Comparison of ENCODE assay signal across 25 cellular contexts in genomic region chr11:130877532-130877931, GRCh38. TPM values are rescaled to one million over a fixed set of nuclear protein-coding genes. Genes with fewer than 3 reads are reported as not detected.
DNase-seq lines count a peak whose midpoint lies in the region; ATAC-seq, FAIRE-seq and TF ChIP-seq lines count a peak whose summit lies in the region.
"Had no signal": no experiment of that assay in that cellular context is flagged by ENCODE, and none has a peak within 500 bp of the region (broad histone marks: within the 10 kb centered on the region; RNA-seq: fewer than 3 reads in every experiment).

No MANE protein-coding gene starts in this region.

- CTCF ChIA-PET in activated naive CD4-positive, alpha-beta T cell treated with anti-CD3 and anti-CD28 coated beads, Interleukin-2, amount 10 ng/mL, durations not matched to agents 7 days and 5 days (lab: Charles Lee), result interaction anchor here (1.0 to 5.6 kb wide), 2 partner anchors 15 to 447 kb away, joined by 3 to 24 read pairs; no protein-coding TSS in a partner anchor

- peaks cover 0 to 1% (median 0%) of the 10 kb centered on the region in 7 donors for H3K9me3 Mint-ChIP-seq in CD4-positive, CD25-positive, alpha-beta regulatory T cell
- no peaks in the 10 kb centered on the region for H3K9me3 Mint-ChIP-seq in activated naive CD4-positive, alpha-beta T cell treated with anti-CD3 and anti-CD28 coated beads, Interleukin-2, amount 10 ng/mL, durations not matched to agents 7 days and 5 days
- no peaks in the 10 kb centered on the region for H3K9me3 Mint-ChIP-seq in activated T-cell treated with anti-CD3 and anti-CD28 coated beads, Interleukin-2, amount 50 U/mL, for 4 hours
- H3K9me3 Mint-ChIP-seq: activated CD4-positive, alpha-beta memory T cell treated with anti-CD3 and anti-CD28 coated beads for 36 hours had no signal

- H3K4me3 ChIP-seq in CD4-positive, CD25-positive, alpha-beta regulatory T cell (ENCODE audit: low read depth, low read length), result no peak overlapping the region
- H3K4me3 ChIP-seq in body of pancreas (no peak overlapping the region), left lung (no peak overlapping the region), small intestine (ENCODE audit: low read depth in 1 of 2, low read length in 2 of 2) (no peak overlapping the region), psoas muscle (no peak overlapping the region)
- H3K4me3 ChIP-seq: adrenal gland, GM12878, suprapubic skin had no signal

- H3K27me3 Mint-ChIP-seq in CD4-positive, CD25-positive, alpha-beta regulatory T cell, result no peaks in the 10 kb centered on the region
- no peaks in the 10 kb centered on the region for H3K27me3 Mint-ChIP-seq in activated naive CD4-positive, alpha-beta T cell treated with anti-CD3 and anti-CD28 coated beads, Interleukin-2, amount 10 ng/mL, durations not matched to agents 7 days and 5 days
- no peaks in the 10 kb centered on the region for H3K27me3 Mint-ChIP-seq in activated T-cell treated with anti-CD3 and anti-CD28 coated beads, Interleukin-2, amount 50 U/mL, for 4 hours (ENCODE audit: low read depth)
- H3K27me3 Mint-ChIP-seq: activated CD4-positive, alpha-beta memory T cell treated with anti-CD3 and anti-CD28 coated beads for 36 hours had no signal

- H3K36me3 ChIP-seq in CD4-positive, CD25-positive, alpha-beta regulatory T cell (ENCODE audit: control insufficient read depth, insufficient read depth, low read length), result peaks cover 91% of the 10 kb centered on the region
- H3K36me3 ChIP-seq in body of pancreas (replicated peaks in 1 of 2; ENCODE audit: insufficient read depth in 1 of 2, low read depth in 2 of 2) (peaks cover 0 to 42% of the 10 kb centered on the region in 2 donors), left lung (peaks cover 0 to 96% of the 10 kb centered on the region in 2 donors), small intestine (ENCODE audit: control insufficient read depth in 2 of 2, insufficient read depth in 2 of 2, low read length in 2 of 2) (peaks cover 25 to 31% of the 10 kb centered on the region in 2 donors), psoas muscle (ENCODE audit: insufficient read depth in 1 of 2, low read depth in 1 of 2) (peaks cover 26 to 77% of the 10 kb centered on the region in 2 donors)

- H3K27me3 ChIP-seq in CD4-positive, CD25-positive, alpha-beta regulatory T cell (ENCODE audit: control insufficient read depth, insufficient read depth, low read length), result no peaks in the 10 kb centered on the region
- H3K27me3 ChIP-seq in body of pancreas (no peaks in the 10 kb centered on the region), left lung (no peaks in the 10 kb centered on the region), small intestine (ENCODE audit: control insufficient read depth in 2 of 2, insufficient read depth in 2 of 2, low read length in 2 of 2) (no peaks in the 10 kb centered on the region), psoas muscle (ENCODE audit: insufficient read depth in 3 of 3, low read length in 2 of 3) (no peaks in the 10 kb centered on the region)
- H3K27me3 ChIP-seq: adrenal gland, suprapubic skin had no signal

- H3K9me3 ChIP-seq in CD4-positive, CD25-positive, alpha-beta regulatory T cell (ENCODE audit: control insufficient read depth in 2 of 2, low read length in 2 of 2), result no peaks in the 10 kb centered on the region
- H3K9me3 ChIP-seq in body of pancreas (no peaks in the 10 kb centered on the region), left lung (no peaks in the 10 kb centered on the region), small intestine (ENCODE audit: control insufficient read depth, low read depth) (no peaks in the 10 kb centered on the region), psoas muscle (no peaks in the 10 kb centered on the region)
- H3K9me3 ChIP-seq: adrenal gland, Caco-2, suprapubic skin had no signal

- intact Hi-C loops in body of pancreas (cut with DNase I), result no loop called here
- intact Hi-C loops in left lung (cut with DNase I), result no loop called here
- intact Hi-C loops in psoas muscle (cut with DNase I), result no loop called here

- no peak overlapping the region for H3K4me3 Mint-ChIP-seq in CD4-positive, CD25-positive, alpha-beta regulatory T cell
- no peak overlapping the region for H3K4me3 Mint-ChIP-seq in activated naive CD4-positive, alpha-beta T cell treated with anti-CD3 and anti-CD28 coated beads, Interleukin-2, amount 10 ng/mL, durations not matched to agents 7 days and 5 days
- H3K4me3 Mint-ChIP-seq in activated T-cell treated with anti-CD3 and anti-CD28 coated beads, Interleukin-2, amount 50 U/mL, for 4 hours, result no peak overlapping the region
- H3K4me3 Mint-ChIP-seq: activated CD4-positive, alpha-beta memory T cell treated with anti-CD3 and anti-CD28 coated beads for 36 hours had no signal

- TF ChIP-seq POLR2A in body of pancreas (IDR thresholded peaks at IDR 0.05), result no peak

- no peaks in the 10 kb centered on the region for H3K4me1 ChIP-seq in CD4-positive, CD25-positive, alpha-beta regulatory T cell (ENCODE audit: control insufficient read depth, insufficient read depth, low read length, poor library complexity, severe bottlenecking)
- H3K4me1 ChIP-seq in body of pancreas (no peaks in the 10 kb centered on the region), left lung (no peaks in the 10 kb centered on the region), small intestine (ENCODE audit: control insufficient read depth in 2 of 2, insufficient read depth in 1 of 2, low read depth in 1 of 2, low read length in 1 of 2) (no peaks in the 10 kb centered on the region), psoas muscle (peaks cover 22% of the 10 kb centered on the region)
- H3K4me1 ChIP-seq: Caco-2, parathyroid adenoma had no signal

- no peaks in the 10 kb centered on the region for H3K4me1 Mint-ChIP-seq in CD4-positive, CD25-positive, alpha-beta regulatory T cell
- no peaks in the 10 kb centered on the region for H3K4me1 Mint-ChIP-seq in activated naive CD4-positive, alpha-beta T cell treated with anti-CD3 and anti-CD28 coated beads, Interleukin-2, amount 10 ng/mL, durations not matched to agents 7 days and 5 days
- peaks cover 11% of the 10 kb centered on the region for H3K4me1 Mint-ChIP-seq in activated T-cell treated with anti-CD3 and anti-CD28 coated beads, Interleukin-2, amount 50 U/mL, for 4 hours (ENCODE audit: low read depth)

- no peak for FAIRE-seq in small intestine (lab: Jason Lieb, UNC)
- FAIRE-seq: bronchial epithelial cell, GM12878, HepG2 had no signal

- TF ChIP-seq CTCF in body of pancreas (IDR thresholded peaks at IDR 0.05) (no peak), left lung (IDR thresholded peaks at IDR 0.05) (no peak), psoas muscle (IDR thresholded peaks at IDR 0.05) (no peak)

- ATAC-seq in CD4-positive, CD25-positive, alpha-beta regulatory T cell (ENCODE audit: low read depth in 2 of 2), result no peak
- ATAC-seq in body of pancreas, result peak; percentile 38
- ATAC-seq in left lung, result peak; percentile 39
- no peak for ATAC-seq in HG03432 (IDR thresholded peaks at IDR 0.05; ENCODE audit: unreplicated experiment)
- no peak for ATAC-seq in activated T-cell treated with anti-CD3 and anti-CD28 coated beads, Interleukin-2, amount 50 U/mL, for 4 hours
- ATAC-seq in psoas muscle, result no peak
- ATAC-seq: GM12878, HepG2, Panc1 had no signal

- H3K27ac ChIP-seq in CD4-positive, CD25-positive, alpha-beta regulatory T cell (ENCODE audit: insufficient read depth, low read length, poor library complexity, severe bottlenecking), result no peak overlapping the region
- H3K27ac ChIP-seq in body of pancreas (no peak overlapping the region), left lung (peak overlapping the region; percentile 20 to 28), small intestine (ENCODE audit: low read depth in 1 of 2, low read length in 1 of 2) (peak overlapping the region in 1 of 2 donors; percentile 23), psoas muscle (no peak overlapping the region)
- H3K27ac ChIP-seq: parathyroid adenoma had no signal

- no peak for DNase-seq in CD4-positive, CD25-positive, alpha-beta regulatory T cell
- DNase-seq in body of pancreas (no peak), left lung (no peak), small intestine (peak; percentile 9), psoas muscle (no peak)
- DNase-seq in activated naive CD4-positive, alpha-beta T cell treated with anti-CD3 and anti-CD28 coated beads, Interleukin-2, amount 10 ng/mL, durations not matched to agents 7 days and 5 days, result no peak
- DNase-seq in activated T-cell treated with anti-CD3 and anti-CD28 coated beads, Interleukin-2, amount 50 U/mL, for 4 hours, result no peak
- DNase-seq: ACHN; activated CD4-positive, alpha-beta memory T cell treated with anti-CD3 and anti-CD28 coated beads for 36 hours; activated effector memory CD4-positive, alpha-beta T cell treated with Interleukin-2 at 50 U/mL for 16 hours; adrenal gland; Caco-2; H7; head of caudate nucleus; left colon; NCI-H1694 treated with DMSO at 0.1 percent for 48 hours; NCI-H2171; NCI-H524 treated with DMSO at 0.1 percent for 48 hours had no signal

- H3K27ac Mint-ChIP-seq in CD4-positive, CD25-positive, alpha-beta regulatory T cell, result peak overlapping the region in 2 of 3 donors; percentile 17 to 44
- no peak overlapping the region for H3K27ac Mint-ChIP-seq in activated naive CD4-positive, alpha-beta T cell treated with anti-CD3 and anti-CD28 coated beads, Interleukin-2, amount 10 ng/mL, durations not matched to agents 7 days and 5 days
- H3K27ac Mint-ChIP-seq: activated CD4-positive, alpha-beta memory T cell treated with anti-CD3 and anti-CD28 coated beads for 36 hours had no signal

- peaks cover 62% of the 10 kb centered on the region for H3K36me3 Mint-ChIP-seq in CD4-positive, CD25-positive, alpha-beta regulatory T cell
- H3K36me3 Mint-ChIP-seq in activated naive CD4-positive, alpha-beta T cell treated with anti-CD3 and anti-CD28 coated beads, Interleukin-2, amount 10 ng/mL, durations not matched to agents 7 days and 5 days, result peaks cover 37% of the 10 kb centered on the region
- peaks cover 54% of the 10 kb centered on the region for H3K36me3 Mint-ChIP-seq in activated T-cell treated with anti-CD3 and anti-CD28 coated beads, Interleukin-2, amount 50 U/mL, for 4 hours (ENCODE audit: insufficient read depth)

RNA-seq across cellular contexts. Expression of gene SNX19, which starts 38.7 kb away (rescaled TPM):
- total RNA-seq in CD4-positive, CD25-positive, alpha-beta regulatory T cell, result 63.5 TPM
- polyA plus RNA-seq in CD4-positive, CD25-positive, alpha-beta regulatory T cell, result 10 to 100 TPM; 22.5 to 30.9 (median 28.0) TPM
- total RNA-seq in body of pancreas (100 to 1,000 TPM in 1 of 2 donors, 10 to 100 TPM in 1; 58.4 to 245 TPM), left lung (10 to 100 TPM; 58.1 to 66.4 TPM), psoas muscle (10 to 100 TPM; 32.6 to 48.3 (median 37.3) TPM)
- polyA plus RNA-seq in small intestine (10 to 100 TPM in 2 of 3 donors, 1 to 10 TPM in 1; 8.9 to 20.5 (median 14.5) TPM), psoas muscle (10 to 100 TPM; 21.4 to 66.2 (median 24.7) TPM)
- total RNA-seq in activated T-cell treated with anti-CD3 and anti-CD28 coated beads, Interleukin-2, amount 50 U/mL, for 4 hours, result 10 to 100 TPM; 24.2 to 31.8 (median 30.9) TPM

Comparison
In these comparisons a context has a peak if more than half of its experiments do, and no peak if none do; other contexts are left out.
1. ATAC-seq: peak in body of pancreas (single experiment) and left lung (single experiment); none in CD4-positive, CD25-positive, alpha-beta regulatory T cell (0 of 2), HG03432 (single experiment), activated T-cell treated with anti-CD3 and anti-CD28 coated beads, Interleukin-2, amount 50 U/mL, for 4 hours (0 of 2) and psoas muscle (0 of 4).
2. H3K27ac ChIP-seq: peak in left lung (2 of 2); none in CD4-positive, CD25-positive, alpha-beta regulatory T cell (single experiment), body of pancreas (0 of 4) and psoas muscle (single experiment).